27 cellular contexts compared by ENCODE assay signal in genomic region chr7:46687203-46687602, GRCh38.
"Had no signal": no experiment of that assay in that cellular context is flagged by ENCODE, and none has a peak within 500 bp of the region (broad histone marks: within the 10 kb centered on the region; RNA-seq: fewer than 3 reads in every experiment).

No MANE protein-coding gene starts in this region.

- H3K27me3 ChIP-seq: neural progenitor cell, ovary, stomach, thyroid gland, tibial nerve, upper lobe of left lung, vagina had no signal

- H2AFZ ChIP-seq: neural progenitor cell, parathyroid adenoma had no signal

- H3K27ac ChIP-seq: neural progenitor cell, ovary, parathyroid adenoma, psoas muscle, stomach, thoracic aorta, thyroid gland, tibial nerve, upper lobe of left lung, vagina had no signal

- H3K9me3 ChIP-seq: ovary, psoas muscle, stomach, thoracic aorta, thyroid gland, tibial nerve, upper lobe of left lung, vagina had no signal

- H3K79me2 ChIP-seq: parathyroid adenoma had no signal

- H3K4me2 ChIP-seq: neural progenitor cell had no signal

- ATAC-seq: naive thymus-derived CD8-positive, alpha-beta T cell; natural killer cell treated with Interleukin-12 subunit alpha and Interleukin-12 subunit beta and Interleukin-15 and Interleukin-18, amount 100 ng/mL, for 72 hours; psoas muscle; right cardiac atrium; sciatic nerve; stimulated activated effector memory CD8-positive, alpha-beta T cell treated with anti-CD3 and anti-CD28 coated beads, Interleukin-12 subunit alpha, Interleukin-12 subunit beta, amount 100 ng/mL, for 72 hours; stimulated activated naive B cell treated with anti-CD40 and anti-IgM and Interleukin-4, amounts not matched to agents 10 μg/mL and 1 μg/mL and 100 μg/mL, for 72 hours had no signal

- H3K36me3 Mint-ChIP-seq: naive thymus-derived CD8-positive, alpha-beta T cell; natural killer cell treated with Interleukin-12 subunit alpha and Interleukin-12 subunit beta and Interleukin-15 and Interleukin-18, amount 100 ng/mL, for 72 hours; neural progenitor cell; stimulated activated effector memory CD8-positive, alpha-beta T cell treated with anti-CD3 and anti-CD28 coated beads, Interleukin-12 subunit alpha, Interleukin-12 subunit beta, amount 100 ng/mL, for 72 hours; stimulated activated naive B cell treated with anti-CD40 and anti-IgM and Interleukin-4, amounts not matched to agents 10 μg/mL and 1 μg/mL and 100 μg/mL, for 72 hours had no signal

- FAIRE-seq: small intestine had no signal

- H3K4me1 Mint-ChIP-seq: naive thymus-derived CD8-positive, alpha-beta T cell; neural progenitor cell; stimulated activated effector memory CD8-positive, alpha-beta T cell treated with anti-CD3 and anti-CD28 coated beads, Interleukin-12 subunit alpha, Interleukin-12 subunit beta, amount 100 ng/mL, for 72 hours; stimulated activated naive B cell treated with anti-CD40 and anti-IgM and Interleukin-4, amounts not matched to agents 10 μg/mL and 1 μg/mL and 100 μg/mL, for 72 hours had no signal

- H3K27me3 Mint-ChIP-seq: naive thymus-derived CD8-positive, alpha-beta T cell; natural killer cell treated with Interleukin-12 subunit alpha and Interleukin-12 subunit beta and Interleukin-15 and Interleukin-18, amount 100 ng/mL, for 72 hours; progenitor cell of endocrine pancreas; stimulated activated naive B cell treated with anti-CD40 and anti-IgM and Interleukin-4, amounts not matched to agents 10 μg/mL and 1 μg/mL and 100 μg/mL, for 72 hours; stimulated activated naive CD8-positive, alpha-beta T cell treated with anti-CD3 and anti-CD28 coated beads, Interleukin-15, Interleukin-2, amounts not matched to agents 100 ng/mL and 50 ng/mL, for 24 hours had no signal

- H3K4me3 Mint-ChIP-seq: naive thymus-derived CD8-positive, alpha-beta T cell; natural killer cell treated with Interleukin-12 subunit alpha and Interleukin-12 subunit beta and Interleukin-15 and Interleukin-18, amount 100 ng/mL, for 72 hours; neural progenitor cell; stimulated activated effector memory CD8-positive, alpha-beta T cell treated with anti-CD3 and anti-CD28 coated beads, Interleukin-12 subunit alpha, Interleukin-12 subunit beta, amount 100 ng/mL, for 72 hours; stimulated activated naive B cell treated with anti-CD40 and anti-IgM and Interleukin-4, amounts not matched to agents 10 μg/mL and 1 μg/mL and 100 μg/mL, for 72 hours; stimulated activated naive CD8-positive, alpha-beta T cell treated with anti-CD3 and anti-CD28 coated beads, Interleukin-15, Interleukin-2, amounts not matched to agents 100 ng/mL and 50 ng/mL, for 24 hours had no signal

- H3K4me1 ChIP-seq: neural progenitor cell, parathyroid adenoma, psoas muscle, stomach, thyroid gland, tibial nerve, upper lobe of left lung had no signal

- H3K4me3 ChIP-seq: neural progenitor cell, ovary, psoas muscle, stomach, thoracic aorta, thyroid gland, tibial nerve, upper lobe of left lung, vagina had no signal

- H3K9ac ChIP-seq: neural progenitor cell, parathyroid adenoma had no signal

- H3K27ac Mint-ChIP-seq: naive thymus-derived CD8-positive, alpha-beta T cell; natural killer cell treated with Interleukin-12 subunit alpha and Interleukin-12 subunit beta and Interleukin-15 and Interleukin-18, amount 100 ng/mL, for 72 hours; neural progenitor cell; progenitor cell of endocrine pancreas; stimulated activated effector memory CD8-positive, alpha-beta T cell treated with anti-CD3 and anti-CD28 coated beads, Interleukin-12 subunit alpha, Interleukin-12 subunit beta, amount 100 ng/mL, for 72 hours; stimulated activated naive B cell treated with anti-CD40 and anti-IgM and Interleukin-4, amounts not matched to agents 10 μg/mL and 1 μg/mL and 100 μg/mL, for 72 hours; stimulated activated naive CD8-positive, alpha-beta T cell treated with anti-CD3 and anti-CD28 coated beads, Interleukin-15, Interleukin-2, amounts not matched to agents 100 ng/mL and 50 ng/mL, for 24 hours had no signal

- H3K36me3 ChIP-seq: neural progenitor cell, ovary, stomach, thoracic aorta, thyroid gland, tibial nerve, upper lobe of left lung, vagina had no signal

- DNase-seq: naive thymus-derived CD8-positive, alpha-beta T cell; occipital lobe; ovary; posterior cingulate gyrus; psoas muscle; right cardiac atrium; small intestine; stimulated activated CD4-positive, alpha-beta T cell treated with anti-CD3 and anti-CD28 coated beads, Interleukin-15, amount 100 ng/mL, for 24 hours; stimulated activated CD4-positive, alpha-beta T cell treated with anti-CD3 and anti-CD28 coated beads, Interleukin-2, amount 100 ng/mL, for 24 hours; stimulated activated CD4-positive, alpha-beta T cell treated with anti-CD3 and anti-CD28 coated beads, Interleukin-2, amount 100 ng/mL, for 48 hours; stimulated activated CD4-positive, alpha-beta T cell treated with anti-CD3 and anti-CD28 coated beads, Interleukin-4, amount 100 ng/mL, for 24 hours; stimulated activated naive B cell treated with anti-CD40 and anti-IgM and Interleukin-4, amounts not matched to agents 10 μg/mL and 1 μg/mL and 100 μg/mL, for 72 hours; stimulated activated naive CD4-positive, alpha-beta T cell treated with Interleukin-2 at 50 U/mL for 16 hours; stomach; thyroid gland; trophoblast cell; upper lobe of left lung had no signal
